11 cellular contexts compared by ENCODE assay signal in the genomic region with DNA sequence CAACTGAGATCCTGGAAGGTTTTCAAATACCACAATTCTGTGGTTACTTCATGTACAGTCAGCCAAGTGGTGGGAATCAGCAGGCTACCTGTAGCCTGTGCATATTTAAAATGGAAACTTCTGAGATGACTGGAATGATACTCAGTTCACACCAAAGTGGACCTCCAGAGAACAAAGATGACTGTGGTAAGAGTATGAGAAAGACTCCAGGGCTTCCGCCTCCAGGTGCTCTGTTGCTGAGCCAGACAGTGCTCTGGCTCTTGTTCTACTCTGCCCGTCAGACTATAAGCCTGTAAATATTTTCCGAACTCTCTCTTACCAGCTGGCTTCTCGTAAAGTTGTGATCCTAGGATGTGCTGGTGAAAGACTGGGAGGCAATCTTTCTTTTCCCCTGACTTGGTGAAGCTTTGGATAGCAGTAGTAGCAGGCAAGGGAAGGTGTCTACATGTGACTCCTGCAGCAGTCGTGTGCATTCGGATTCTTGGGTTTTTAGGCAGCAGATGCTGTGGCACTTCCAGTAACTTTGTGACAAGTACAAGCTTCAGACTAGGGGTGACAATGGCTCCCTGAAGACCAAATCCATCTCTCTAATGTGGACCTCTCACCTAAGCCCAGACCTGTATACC. TPM values are rescaled to one million over a fixed set of nuclear protein-coding genes. Genes with fewer than 3 reads are reported as not detected.
DNase-seq lines count a peak whose midpoint lies in the region; ATAC-seq, FAIRE-seq and TF ChIP-seq lines count a peak whose summit lies in the region.
"Had no signal": no experiment of that assay in that cellular context is flagged by ENCODE, and none has a peak within 500 bp of the region (broad histone marks: within the 10 kb centered on the region; RNA-seq: fewer than 3 reads in every experiment).

No MANE protein-coding gene starts in this region.

- H3K4me2 ChIP-seq in DND-41 (ENCODE audit: insufficient read depth, low read length) (no peak overlapping the region), astrocyte (ENCODE audit: low read length) (peak overlapping the region; percentile 2)

- H3K27me3 ChIP-seq in DND-41 (ENCODE audit: insufficient read depth, low read length, poor library complexity) (no peaks in the 10 kb centered on the region), astrocyte (ENCODE audit: insufficient read depth, low read length) (no peaks in the 10 kb centered on the region)

- no peak overlapping the region for H3K4me3 ChIP-seq in DND-41 (ENCODE audit: low read depth in 1 of 2, low read length in 2 of 2)
- H3K4me3 ChIP-seq in astrocyte (ENCODE audit: insufficient read depth, low read depth, low read length) = no peak overlapping the region

- ATAC-seq in DND-41 (ENCODE audit: insufficient read depth, low read depth) (peak; percentile 54; the same call in 2 of the 3 replicates), GM19023 (IDR thresholded peaks at IDR 0.05; ENCODE audit: unreplicated experiment) (peak; percentile 82), HG03045 (IDR thresholded peaks at IDR 0.05; ENCODE audit: unreplicated experiment) (peak; percentile 79)

- no peak overlapping the region for H3K27ac ChIP-seq in DND-41 (ENCODE audit: low read length)
- no peak overlapping the region for H3K27ac ChIP-seq in astrocyte (ENCODE audit: low read depth, low read length)

- peaks cover 15% of the 10 kb centered on the region for H3K4me1 Mint-ChIP-seq in astrocyte (ENCODE audit: low read depth, unreplicated experiment)
- peaks cover 3% of the 10 kb centered on the region for H3K4me1 Mint-ChIP-seq in progenitor cell of endocrine pancreas (ENCODE audit: low read depth)

- no peak overlapping the region for H3K9ac ChIP-seq in DND-41 (ENCODE audit: low read depth, low read length)
- no peak overlapping the region for H3K9ac ChIP-seq in astrocyte (ENCODE audit: low read length)

- H3K9me3 ChIP-seq in DND-41 (ENCODE audit: insufficient read depth, low read length, severe bottlenecking) (no peaks in the 10 kb centered on the region), astrocyte (ENCODE audit: insufficient read depth, low read depth, low read length) (no peaks in the 10 kb centered on the region)

- DNase-seq in DND-41 (no peak), astrocyte (ENCODE audit: low read depth) (peak; percentile 92), dedifferentiated amniotic fluid mesenchymal stem cell (ENCODE audit: extremely low spot score) (no peak), SIG-M5 treated with dmso at 0.1 percent for 504 hours (lab: John Stamatoyannopoulos, UW; ENCODE audit: unreplicated experiment) (no peak), progenitor cell of endocrine pancreas (ENCODE audit: low spot score, unreplicated experiment) (no peak), NOMO-1 treated with DMSO at 0.1 percent for 48 hours (lab: John Stamatoyannopoulos, UW; ENCODE audit: unreplicated experiment) (no peak)
- DNase-seq: GDM1 had no signal

- H3K79me2 ChIP-seq in DND-41 (ENCODE audit: insufficient read depth, low read length) (peaks cover 22% of the 10 kb centered on the region), astrocyte (ENCODE audit: insufficient read depth, low read length) (peaks cover 7% of the 10 kb centered on the region)

- H3K4me1 ChIP-seq in DND-41 (ENCODE audit: insufficient read depth, low read length) (peaks cover 7% of the 10 kb centered on the region; the same call in 1 of the 2 replicates), astrocyte (ENCODE audit: insufficient read depth, low read length) (peaks cover 21% of the 10 kb centered on the region)

- H3K27ac Mint-ChIP-seq in astrocyte (ENCODE audit: unreplicated experiment) (no peak overlapping the region), progenitor cell of endocrine pancreas (no peak overlapping the region)
- H3K27ac Mint-ChIP-seq: nephron had no signal

- H3K27me3 Mint-ChIP-seq in astrocyte (ENCODE audit: low read depth, unreplicated experiment) (no peaks in the 10 kb centered on the region), progenitor cell of endocrine pancreas (no peaks in the 10 kb centered on the region)

- H3K9me3 Mint-ChIP-seq in astrocyte (ENCODE audit: unreplicated experiment) = no peaks in the 10 kb centered on the region
- no peaks in the 10 kb centered on the region for H3K9me3 Mint-ChIP-seq in progenitor cell of endocrine pancreas (ENCODE audit: low read depth)
- H3K9me3 Mint-ChIP-seq: nephron had no signal

- no peak for TF ChIP-seq CTCF in DND-41 (IDR thresholded peaks at IDR 0.05; ENCODE audit: borderline replicate concordance, extremely low read depth, low read length, poor library complexity, severe bottlenecking)
- TF ChIP-seq CTCF in astrocyte (IDR thresholded peaks at IDR 0.05; ENCODE audit: insufficient read depth, low read depth, low read length) = no peak
- TF ChIP-seq CTCF in progenitor cell of endocrine pancreas (IDR thresholded peaks at IDR 0.05; ENCODE audit: unreplicated experiment) = no peak

- H2AFZ ChIP-seq in DND-41 (ENCODE audit: low read depth, low read length) (no peak overlapping the region), astrocyte (ENCODE audit: low read depth, low read length) (no peak overlapping the region)

- H3K36me3 Mint-ChIP-seq in astrocyte (ENCODE audit: low read depth, unreplicated experiment) (peaks cover 7% of the 10 kb centered on the region), progenitor cell of endocrine pancreas (ENCODE audit: insufficient read depth) (peaks cover 2% of the 10 kb centered on the region)

- peaks cover 20% of the 10 kb centered on the region for H3K36me3 ChIP-seq in DND-41 (ENCODE audit: insufficient read depth, low read length)
- peaks cover 4% of the 10 kb centered on the region for H3K36me3 ChIP-seq in astrocyte (ENCODE audit: insufficient read depth, low read length)

- no peak for FAIRE-seq in astrocyte (lab: Jason Lieb, UNC)
- FAIRE-seq: endothelial cell of umbilical vein had no signal

- H3K4me3 Mint-ChIP-seq in astrocyte (ENCODE audit: unreplicated experiment) (no peak overlapping the region), progenitor cell of endocrine pancreas (ENCODE audit: low read depth) (no peak overlapping the region)
- H3K4me3 Mint-ChIP-seq: nephron had no signal

- H4K20me1 ChIP-seq in DND-41 (ENCODE audit: insufficient read depth, low read length) (no peaks in the 10 kb centered on the region; the same call in 1 of the 2 replicates), astrocyte (ENCODE audit: insufficient read depth, low read length) (peaks cover 36% of the 10 kb centered on the region)

RNA-seq across cellular contexts. Expression of a gene that starts 23.1 kb away (rescaled TPM):
- total RNA-seq in astrocyte = 20.0 and 28.2 TPM in 2 replicates
- 27.3 and 32.5 TPM in 2 replicates for total RNA-seq in progenitor cell of endocrine pancreas
